In the genomic region with DNA sequence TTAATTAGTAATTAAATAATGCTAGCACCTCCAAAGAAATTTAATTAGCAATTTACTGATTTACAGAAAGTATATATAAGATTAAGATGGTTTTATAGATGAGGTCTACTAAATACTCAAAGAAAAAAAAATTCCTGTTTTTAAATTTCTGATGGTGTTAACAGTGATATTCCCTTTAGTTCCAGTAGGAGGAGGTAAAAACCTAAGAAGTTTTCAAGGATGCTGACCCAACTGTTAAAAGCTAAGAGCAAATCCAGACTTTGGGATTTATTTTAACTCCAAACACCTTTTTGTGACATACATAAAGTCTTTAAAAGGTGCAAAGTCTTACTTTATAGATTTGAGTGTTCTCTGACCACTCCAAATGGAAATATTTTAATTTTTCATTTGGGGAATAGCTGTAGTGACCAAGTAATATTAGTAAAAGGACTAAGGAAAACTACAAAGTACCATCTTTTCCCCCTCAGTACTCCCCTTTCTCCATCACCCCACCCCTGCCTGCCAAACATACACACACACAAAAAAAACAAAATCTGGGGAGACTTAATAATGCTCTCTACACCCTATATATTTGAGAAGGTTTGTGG, we compare ENCODE assay signal across 9 cellular contexts. TPM values are rescaled to one million over a fixed set of nuclear protein-coding genes. Genes with fewer than 3 reads are reported as not detected.
A peak's percentile ranks its signal among the peaks of the same experiment; 100 is the strongest.
DNase-seq lines count a peak whose midpoint lies in the region; ATAC-seq and TF ChIP-seq lines count a peak whose summit lies in the region.
"Had no signal": no experiment of that assay in that cellular context is flagged by ENCODE, and none has a peak within 500 bp of the region (broad histone marks: within the 10 kb centered on the region; RNA-seq: fewer than 3 reads in every experiment).

No MANE protein-coding gene starts in this region.

- no peaks in the 10 kb centered on the region for H3K4me1 ChIP-seq in spleen
- no peaks in the 10 kb centered on the region for H3K4me1 ChIP-seq in naive thymus-derived CD4-positive, alpha-beta T cell (ENCODE audit: control insufficient read depth in 2 of 2, insufficient read depth in 2 of 2, low read length in 2 of 2)

- no peaks in the 10 kb centered on the region for H3K27me3 ChIP-seq in kidney epithelial cell (ENCODE audit: control insufficient read depth, insufficient read depth, low read length)
- no peaks in the 10 kb centered on the region for H3K27me3 ChIP-seq in spleen (replicated peaks in 1 of 7)
- H3K27me3 ChIP-seq in naive thymus-derived CD4-positive, alpha-beta T cell (ENCODE audit: control insufficient read depth in 2 of 2, insufficient read depth in 2 of 2, low read length in 2 of 2), result no peaks in the 10 kb centered on the region

- no peaks in the 10 kb centered on the region for H3K36me3 ChIP-seq in kidney epithelial cell (ENCODE audit: control insufficient read depth, insufficient read depth, low read length)
- H3K36me3 ChIP-seq in spleen, result no peaks in the 10 kb centered on the region
- no peaks in the 10 kb centered on the region for H3K36me3 ChIP-seq in naive thymus-derived CD4-positive, alpha-beta T cell (ENCODE audit: control insufficient read depth in 2 of 3, insufficient read depth in 3 of 3, low read length in 3 of 3)

- POLR2A ChIA-PET in naive thymus-derived CD4-positive, alpha-beta T cell (lab: Charles Lee), result no interaction called here

- H3K27ac ChIP-seq in spleen, result no peak overlapping the region
- no peak overlapping the region for H3K27ac ChIP-seq in naive thymus-derived CD4-positive, alpha-beta T cell (ENCODE audit: low read depth, low read length)

- no peak for TF ChIP-seq POLR2A in spleen (IDR thresholded peaks at IDR 0.05)

- no peak for TF ChIP-seq EP300 in Ishikawa (IDR thresholded peaks at IDR 0.05; ENCODE audit: borderline replicate concordance)

- H3K27me3 Mint-ChIP-seq in naive thymus-derived CD4-positive, alpha-beta T cell, result peaks cover 0 to 40% (median 22%) of the 10 kb centered on the region in 5 donors

- CTCF ChIA-PET in naive thymus-derived CD4-positive, alpha-beta T cell (lab: Charles Lee), result no interaction called here

- no peaks in the 10 kb centered on the region for H3K4me1 Mint-ChIP-seq in naive thymus-derived CD4-positive, alpha-beta T cell

- no peak overlapping the region for H3K4me3 Mint-ChIP-seq in naive thymus-derived CD4-positive, alpha-beta T cell

- no peaks in the 10 kb centered on the region for H3K9me3 Mint-ChIP-seq in naive thymus-derived CD4-positive, alpha-beta T cell

- H3K36me3 Mint-ChIP-seq in naive thymus-derived CD4-positive, alpha-beta T cell, result no peaks in the 10 kb centered on the region

- H3K9me3 ChIP-seq in spleen, result no peaks in the 10 kb centered on the region
- no peaks in the 10 kb centered on the region for H3K9me3 ChIP-seq in naive thymus-derived CD4-positive, alpha-beta T cell (ENCODE audit: control insufficient read depth in 2 of 3, low read length in 3 of 3)

- TF ChIP-seq CTCF in AG10803 (conservative IDR thresholded peaks at IDR 0.05; ENCODE audit: low read length) (peak; percentile 47), astrocyte of the cerebellum (IDR thresholded peaks at IDR 0.05; ENCODE audit: low read depth, low read length, missing control alignments) (peak; percentile 33), kidney epithelial cell (IDR thresholded peaks at IDR 0.05; ENCODE audit: insufficient read depth, low read length, poor library complexity, severe bottlenecking) (peak; percentile 54), spleen (IDR thresholded peaks at IDR 0.05 in 8 of 11, conservative IDR thresholded peaks at IDR 0.05 in 3 of 11) (peak in 2 of 11 experiments; percentile 13 to 26)

- H3K4me3 ChIP-seq in AG10803 (ENCODE audit: low read length) (no peak overlapping the region), astrocyte of the cerebellum (ENCODE audit: low read depth, low read length) (no peak overlapping the region), kidney epithelial cell (ENCODE audit: low read depth, low read length) (no peak overlapping the region), spleen (no peak overlapping the region)
- H3K4me3 ChIP-seq in naive thymus-derived CD4-positive, alpha-beta T cell (ENCODE audit: low read length), result no peak overlapping the region

- DNase-seq in AG10803 (ENCODE audit: low read depth) (no peak), astrocyte of the cerebellum (ENCODE audit: low read depth) (no peak), kidney epithelial cell (ENCODE audit: low read depth) (no peak), GM19240 (ENCODE audit: insufficient read length, low spot score) (no peak), spleen (no peak)
- no peak for DNase-seq in activated effector memory CD4-positive, alpha-beta T cell treated with Interleukin-2 at 50 U/mL for 16 hours
- no peak for DNase-seq in naive thymus-derived CD4-positive, alpha-beta T cell
- DNase-seq: occipital lobe had no signal

- no peak overlapping the region for H3K27ac Mint-ChIP-seq in naive thymus-derived CD4-positive, alpha-beta T cell

- ATAC-seq in naive thymus-derived CD4-positive, alpha-beta T cell, result no peak

- intact Hi-C loops in spleen (cut with DNase I; ENCODE audit: low total_unique reads), result no loop called here
- intact Hi-C loops in naive thymus-derived CD4-positive, alpha-beta T cell (cut with micrococcal nuclease), result no loop called here

- in situ Hi-C loops in astrocyte of the cerebellum (cut with HindIII; ENCODE audit: low sequenced_read_pairs), result no loop called here

- peak; percentile 51 for TF ChIP-seq RAD21 in Ishikawa (IDR thresholded peaks at IDR 0.05; ENCODE audit: low read depth)

TF ChIP-seq in Ishikawa, 13 proteins besides CTCF, POLR2A, EP300 and RAD21:
- TF ChIP-seq TAF1 (IDR thresholded peaks at IDR 0.05; ENCODE audit: low read depth) (no peak), CREB1 (IDR thresholded peaks at IDR 0.05; ENCODE audit: low read depth) (no peak), TEAD4 (IDR thresholded peaks at IDR 0.05) (no peak), TCF12 (IDR thresholded peaks at IDR 0.05; ENCODE audit: low read depth) (no peak), MAX (IDR thresholded peaks at IDR 0.05) (no peak), USF1 (IDR thresholded peaks at IDR 0.05) (no peak), EGR1 (IDR thresholded peaks at IDR 0.05) (no peak)

RNA-seq across cellular contexts. Expression of gene CSN1S1, which starts 34.2 kb away (rescaled TPM):
- total RNA-seq in kidney epithelial cell (not detected in 2 replicates), spleen (not detected)
- not detected for polyA plus RNA-seq in spleen
- total RNA-seq in naive thymus-derived CD4-positive, alpha-beta T cell, result not detected
- polyA plus RNA-seq in naive thymus-derived CD4-positive, alpha-beta T cell, result not detected
- total RNA-seq: occipital lobe had no signal

RNA-seq across cellular contexts. Expression of gene SULT1E1, which starts 36.7 kb away (rescaled TPM):
- total RNA-seq in kidney epithelial cell, result not detected in 2 replicates
- not detected for total RNA-seq in spleen
- polyA plus RNA-seq in spleen, result not detected
- total RNA-seq in naive thymus-derived CD4-positive, alpha-beta T cell, result not detected
- polyA plus RNA-seq in naive thymus-derived CD4-positive, alpha-beta T cell, result not detected
